Comparison of ENCODE assay signal across 11 cellular contexts in genomic region chr7:20352573-20353304, GRCh38. TPM values are rescaled to one million over a fixed set of nuclear protein-coding genes. Genes with fewer than 3 reads are reported as not detected.
A peak's percentile ranks its signal among the peaks of the same experiment; 100 is the strongest.
DNase-seq lines count a peak whose midpoint lies in the region; ATAC-seq and TF ChIP-seq lines count a peak whose summit lies in the region.
"Had no signal": no experiment of that assay in that cellular context is flagged by ENCODE, and none has a peak within 500 bp of the region (broad histone marks: within the 10 kb centered on the region; RNA-seq: fewer than 3 reads in every experiment).

No MANE protein-coding gene starts in this region.

- H3K27ac ChIP-seq in foreskin keratinocyte (peak overlapping the region; percentile 98), smooth muscle cell (ENCODE audit: low read depth) (peak overlapping the region; percentile 71)

- H3K9me3 ChIP-seq in smooth muscle cell (replicated peaks; ENCODE audit: low read depth) = no peaks in the 10 kb centered on the region

- no peaks in the 10 kb centered on the region for H3K79me2 ChIP-seq in smooth muscle cell (ENCODE audit: low read depth)

- H3K4me3 ChIP-seq in smooth muscle cell = no peak overlapping the region

- WGBS in smooth muscle cell (ENCODE audit: low lambda C conversion rate) = 83% methylated on average over 4 of the region's 4 CpGs

- peak overlapping the region; percentile 47 for H3K9ac ChIP-seq in smooth muscle cell (ENCODE audit: low read depth)

- DNase-seq in HCEC 1CT = peak; percentile 72
- DNase-seq in foreskin keratinocyte = peak; percentile 99 to 100
- DNase-seq in smooth muscle cell (lab: John Stamatoyannopoulos, UW; ENCODE audit: unreplicated experiment) = no peak
- DNase-seq in DMS153 (lab: John Stamatoyannopoulos, UW) = no peak
- no peak for DNase-seq in NK-92 (lab: John Stamatoyannopoulos, UW; ENCODE audit: unreplicated experiment)
- DNase-seq: activated naive CD8-positive, alpha-beta T cell treated with anti-CD3 and anti-CD28 coated beads, Interleukin-2, amount 50 U/mL, for 24 hours; DMS79 had no signal

- H3K4me1 ChIP-seq in foreskin keratinocyte (peaks cover 44% of the 10 kb centered on the region), smooth muscle cell (ENCODE audit: low read depth) (no peaks in the 10 kb centered on the region)

- H3K4me2 ChIP-seq in smooth muscle cell = peak overlapping the region; percentile 38

- no peaks in the 10 kb centered on the region for H4K20me1 ChIP-seq in smooth muscle cell (ENCODE audit: low read depth)

- TF ChIP-seq CTCF in foreskin keratinocyte (conservative IDR thresholded peaks at IDR 0.05) = peak; percentile 28
- no peak for TF ChIP-seq CTCF in smooth muscle cell (IDR thresholded peaks at IDR 0.05; ENCODE audit: borderline replicate concordance, insufficient read depth, poor library complexity, severe bottlenecking)

- ATAC-seq in SK-N-SH treated with all-trans-retinoic acid at 6 μM for 48 hours (peak; percentile 64), foreskin keratinocyte (peak; percentile 95), HG03457 (IDR thresholded peaks at IDR 0.05; ENCODE audit: unreplicated experiment) (no peak), GM21529 (IDR thresholded peaks at IDR 0.05; ENCODE audit: unreplicated experiment) (no peak)
- ATAC-seq: activated naive CD8-positive, alpha-beta T cell treated with anti-CD3 and anti-CD28 coated beads, Interleukin-2, amount 50 U/mL, for 24 hours had no signal

- H3K27me3 ChIP-seq in foreskin keratinocyte = no peaks in the 10 kb centered on the region
- no peaks in the 10 kb centered on the region for H3K27me3 ChIP-seq in smooth muscle cell (ENCODE audit: low read depth)

- no peaks in the 10 kb centered on the region for H3K36me3 ChIP-seq in smooth muscle cell (ENCODE audit: low read depth)

- H2AFZ ChIP-seq in smooth muscle cell (ENCODE audit: low read depth) = no peak overlapping the region

- H3F3A ChIP-seq in smooth muscle cell (ENCODE audit: low read depth) = no peaks in the 10 kb centered on the region

TF ChIP-seq in SK-N-SH treated with all-trans-retinoic acid at 6 μM for 48 hours, 23 proteins besides CTCF, POLR2A, EP300 and RAD21:
- TF ChIP-seq, protein P1, sequence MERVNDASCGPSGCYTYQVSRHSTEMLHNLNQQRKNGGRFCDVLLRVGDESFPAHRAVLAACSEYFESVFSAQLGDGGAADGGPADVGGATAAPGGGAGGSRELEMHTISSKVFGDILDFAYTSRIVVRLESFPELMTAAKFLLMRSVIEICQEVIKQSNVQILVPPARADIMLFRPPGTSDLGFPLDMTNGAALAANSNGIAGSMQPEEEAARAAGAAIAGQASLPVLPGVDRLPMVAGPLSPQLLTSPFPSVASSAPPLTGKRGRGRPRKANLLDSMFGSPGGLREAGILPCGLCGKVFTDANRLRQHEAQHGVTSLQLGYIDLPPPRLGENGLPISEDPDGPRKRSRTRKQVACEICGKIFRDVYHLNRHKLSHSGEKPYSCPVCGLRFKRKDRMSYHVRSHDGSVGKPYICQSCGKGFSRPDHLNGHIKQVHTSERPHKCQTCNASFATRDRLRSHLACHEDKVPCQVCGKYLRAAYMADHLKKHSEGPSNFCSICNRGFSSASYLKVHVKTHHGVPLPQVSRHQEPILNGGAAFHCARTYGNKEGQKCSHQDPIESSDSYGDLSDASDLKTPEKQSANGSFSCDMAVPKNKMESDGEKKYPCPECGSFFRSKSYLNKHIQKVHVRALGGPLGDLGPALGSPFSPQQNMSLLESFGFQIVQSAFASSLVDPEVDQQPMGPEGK (CRISPR knock-in tag; IDR thresholded peaks at IDR 0.05; ENCODE audit: borderline replicate concordance) = peak; percentile 57; the same call in 1 of the 2 replicates
- TF ChIP-seq CSRNP3 (CRISPR knock-in tag; IDR thresholded peaks at IDR 0.05) (peak; percentile 13; the same call in 1 of the 2 replicates), ZFP3 (CRISPR knock-in tag; IDR thresholded peaks at IDR 0.05) (0 out of 2 replicates have a peak, but pooled peaks have one; percentile 45), RARB (CRISPR knock-in tag; IDR thresholded peaks at IDR 0.05) (no peak), ISL1 (CRISPR knock-in tag; IDR thresholded peaks at IDR 0.05) (peak; percentile 97)
- TF ChIP-seq, protein P2, sequence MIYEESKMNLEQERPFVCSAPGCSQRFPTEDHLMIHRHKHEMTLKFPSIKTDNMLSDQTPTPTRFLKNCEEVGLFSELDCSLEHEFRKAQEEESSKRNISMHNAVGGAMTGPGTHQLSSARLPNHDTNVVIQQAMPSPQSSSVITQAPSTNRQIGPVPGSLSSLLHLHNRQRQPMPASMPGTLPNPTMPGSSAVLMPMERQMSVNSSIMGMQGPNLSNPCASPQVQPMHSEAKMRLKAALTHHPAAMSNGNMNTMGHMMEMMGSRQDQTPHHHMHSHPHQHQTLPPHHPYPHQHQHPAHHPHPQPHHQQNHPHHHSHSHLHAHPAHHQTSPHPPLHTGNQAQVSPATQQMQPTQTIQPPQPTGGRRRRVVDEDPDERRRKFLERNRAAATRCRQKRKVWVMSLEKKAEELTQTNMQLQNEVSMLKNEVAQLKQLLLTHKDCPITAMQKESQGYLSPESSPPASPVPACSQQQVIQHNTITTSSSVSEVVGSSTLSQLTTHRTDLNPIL (CRISPR knock-in tag; IDR thresholded peaks at IDR 0.05; ENCODE audit: low read depth) = 0 out of 2 replicates have a peak, but pooled peaks have one; percentile 25

RNA-seq across cellular contexts. Expression of gene ITGB8, which starts 22.0 kb away (rescaled TPM):
- total RNA-seq in foreskin keratinocyte (12.3 and 12.9 TPM in 2 replicates), smooth muscle cell (10.2 and 11.5 TPM in 2 replicates)
- polyA plus RNA-seq in foreskin keratinocyte (1.2 and 1.3 TPM in 2 replicates), smooth muscle cell (0.38 and 1.5 TPM in 2 replicates)
- polyA plus RNA-seq: IgD-negative memory B cell had no signal

Comparison
In these comparisons a context has a peak if more than half of its experiments do, and no peak if none do; other contexts are left out.
1. DNase-seq: peak in HCEC 1CT (single experiment) and foreskin keratinocyte (2 of 2); none in smooth muscle cell (single experiment), DMS153 (single experiment) and NK-92 (single experiment).
2. ATAC-seq: peak in SK-N-SH treated with all-trans-retinoic acid at 6 μM for 48 hours (single experiment) and foreskin keratinocyte (single experiment); none in HG03457 (single experiment) and GM21529 (single experiment).